In genomic region chr22:45006873-45007246, GRCh38 we compare ENCODE assay signal across 8 cellular contexts. TPM values are rescaled to one million over a fixed set of nuclear protein-coding genes. Genes with fewer than 3 reads are reported as not detected.
DNase-seq lines count a peak whose midpoint lies in the region; ATAC-seq and TF ChIP-seq lines count a peak whose summit lies in the region.

No MANE protein-coding gene starts in this region.

- peaks cover 21% of the 10 kb centered on the region for H3K27me3 Mint-ChIP-seq in GM23338 (ENCODE audit: insufficient read depth, low read depth, poor library complexity)

- H3K4me2 ChIP-seq in GM23338: peak overlapping the region; percentile 79

- peak overlapping the region; percentile 63 for H3K4me3 ChIP-seq in GM23338

- peak overlapping the region; percentile 91 for H3K27ac ChIP-seq in GM23338 (ENCODE audit: low read depth)

- peaks cover 32% of the 10 kb centered on the region for H4K20me1 ChIP-seq in GM23338 (replicated peaks; ENCODE audit: insufficient read depth)

- no peak overlapping the region for H2AFZ ChIP-seq in GM23338

- H3K79me2 ChIP-seq in GM23338 (replicated peaks; ENCODE audit: insufficient read depth): peaks cover 66% of the 10 kb centered on the region

- DNase-seq in GM23338 (ENCODE audit: low spot score): peak; percentile 88
- DNase-seq in anterior cingulate cortex (lab: John Stamatoyannopoulos, UW): peak in 40 of 58 donors; percentile 21 to 74 (median 46)
- DNase-seq in iPS-NIHi7 (ENCODE audit: extremely low spot score): peak; percentile 83
- peak; percentile 63 for DNase-seq in sciatic nerve (ENCODE audit: low spot score)
- DNase-seq in T-helper 1 cell: no peak
- no peak for DNase-seq in omental fat pad (ENCODE audit: low spot score)

- intact Hi-C loops in sciatic nerve (cut with DNase I): no loop called here

- no peaks in the 10 kb centered on the region for H3K9me2 ChIP-seq in GM23338 (ENCODE audit: insufficient read depth)

- H3K36me3 Mint-ChIP-seq in GM23338 (ENCODE audit: low read depth): peaks cover 51% of the 10 kb centered on the region

- H3K4me3 Mint-ChIP-seq in GM23338: peak overlapping the region; percentile 91

- peaks cover 49% of the 10 kb centered on the region for H3K4me1 ChIP-seq in GM23338 (ENCODE audit: insufficient read depth)

- peak overlapping the region; percentile 95 for H3K27ac Mint-ChIP-seq in GM23338

- ATAC-seq in GM23338 (peak; percentile 28), sciatic nerve (peak; percentile 71), GM19351 (IDR thresholded peaks at IDR 0.05; ENCODE audit: unreplicated experiment) (no peak), omental fat pad (ENCODE audit: low FRiP score) (no peak), HG03520 (IDR thresholded peaks at IDR 0.05; ENCODE audit: unreplicated experiment) (no peak)

- H3K27me3 ChIP-seq in GM23338 (ENCODE audit: insufficient read depth): no peaks in the 10 kb centered on the region

- H3F3A ChIP-seq in GM23338 (replicated peaks; ENCODE audit: low read depth): 0 out of 2 replicates have a peak, but pooled peaks cover 15% of the 10 kb centered on the region

- TF ChIP-seq CTCF in GM23338 (conservative IDR thresholded peaks at IDR 0.05; ENCODE audit: low read depth in 2 of 2): no peak
- TF ChIP-seq CTCF in omental fat pad (IDR thresholded peaks at IDR 0.05): no peak

- H3K36me3 ChIP-seq in GM23338 (ENCODE audit: insufficient read depth): peaks cover 8% of the 10 kb centered on the region

- no peaks in the 10 kb centered on the region for H3K9me3 Mint-ChIP-seq in GM23338

- peaks cover 53% of the 10 kb centered on the region for H3K4me1 Mint-ChIP-seq in GM23338

TF ChIP-seq in GM23338, 12 proteins besides CTCF, POLR2A, EP300 and RAD21:
- TF ChIP-seq ETS1 (IDR thresholded peaks at IDR 0.05) (no peak), NANOG (IDR thresholded peaks at IDR 0.05; ENCODE audit: borderline replicate concordance) (peak; percentile 44; the same call in 1 of the 2 replicates), JUNB (IDR thresholded peaks at IDR 0.05; ENCODE audit: unreplicated experiment) (no peak), REST (IDR thresholded peaks at IDR 0.05; ENCODE audit: unreplicated experiment) (peak; percentile 30)

RNA-seq across cellular contexts. Expression of gene PHF21B, which starts 2.9 kb away (rescaled TPM):
- total RNA-seq in GM23338 (2014; rRNA removed; shearing (Covaris generic)): 127 and 149 TPM in 2 replicates
- polyA plus RNA-seq in GM23338 (2016; fragmentation: Nextera tagmentation; extraction: Ambion mirVana): 16.5 and 20.6 TPM in 2 replicates
- total RNA-seq in sciatic nerve (1.6 TPM), omental fat pad (under 1 TPM in 1 of 4 donors, not detected in 3; 0.44 TPM)

Comparison
In these comparisons a context has a peak if more than half of its experiments do, and no peak if none do; other contexts are left out.
1. ATAC-seq: peak in GM23338 (single experiment) and sciatic nerve (single experiment); none in GM19351 (single experiment), omental fat pad (single experiment) and HG03520 (single experiment).
2. DNase-seq: peak in GM23338 (single experiment), anterior cingulate cortex (40 of 58), iPS-NIHi7 (single experiment) and sciatic nerve (single experiment); none in T-helper 1 cell (0 of 5) and omental fat pad (single experiment).
3. RNA of gene PHF21B, which starts 2.9 kb away (total RNA-seq): 127 to 149 TPM in GM23338; 1.6 TPM in sciatic nerve (single experiment) and 0.44 TPM in omental fat pad; every median in the first group is over 10 times any median in the second.